ENCODE assay signal across 11 cellular contexts in genomic region chr10:112815238-112816032, GRCh38.
DNase-seq lines count a peak whose midpoint lies in the region; ATAC-seq, FAIRE-seq and TF ChIP-seq lines count a peak whose summit lies in the region.
"Had no signal": no experiment of that assay in that cellular context is flagged by ENCODE, and none has a peak within 500 bp of the region (broad histone marks: within the 10 kb centered on the region; RNA-seq: fewer than 3 reads in every experiment).

No MANE protein-coding gene starts in this region.

- H3K4me1 ChIP-seq in adipocyte (ENCODE audit: control insufficient read depth, insufficient read depth, low read length) (peaks cover 29% of the 10 kb centered on the region), kidney (ENCODE audit: control insufficient read depth in 1 of 2, insufficient read depth in 1 of 2, low read depth in 1 of 2, low read length in 2 of 2) (peaks cover 5 to 7% of the 10 kb centered on the region in 2 donors)
- H3K4me1 ChIP-seq: pancreas had no signal

- H3K9me3 Mint-ChIP-seq in activated naive CD4-positive, alpha-beta T cell treated with anti-CD3 and anti-CD28 coated beads, Interleukin-2, amount 50 U/mL, for 72 hours = no peaks in the 10 kb centered on the region
- H3K9me3 Mint-ChIP-seq in type B pancreatic cell = no peaks in the 10 kb centered on the region
- H3K9me3 Mint-ChIP-seq: activated B cell treated with CpG ODN at 0.5 μM for 24 hours; stimulated activated naive CD8-positive, alpha-beta T cell treated with anti-CD3 and anti-CD28 coated beads, Interleukin-15, Interleukin-2, amounts not matched to agents 100 ng/mL and 50 ng/mL, for 24 hours had no signal

- no peaks in the 10 kb centered on the region for H3K27me3 ChIP-seq in adipocyte (replicated peaks; ENCODE audit: control insufficient read depth, insufficient read depth, low read length)
- H3K27me3 ChIP-seq: pancreas had no signal

- H3K36me3 ChIP-seq in adipocyte (ENCODE audit: control insufficient read depth, insufficient read depth, low read length, severe bottlenecking) (no peaks in the 10 kb centered on the region), kidney (ENCODE audit: control insufficient read depth in 1 of 2, insufficient read depth in 2 of 2, low read length in 2 of 2) (no peaks in the 10 kb centered on the region)
- H3K36me3 ChIP-seq: pancreas had no signal

- intact Hi-C loops in kidney (cut with DNase I) = no loop called here

- H3K27me3 Mint-ChIP-seq in type B pancreatic cell = peaks cover 5% of the 10 kb centered on the region
- H3K27me3 Mint-ChIP-seq: activated B cell treated with CpG ODN at 0.5 μM for 24 hours; stimulated activated naive CD8-positive, alpha-beta T cell treated with anti-CD3 and anti-CD28 coated beads, Interleukin-15, Interleukin-2, amounts not matched to agents 100 ng/mL and 50 ng/mL, for 24 hours had no signal

- FAIRE-seq in kidney (lab: Jason Lieb, UNC) = no peak
- FAIRE-seq: pancreas had no signal

- H3K4me1 Mint-ChIP-seq in type B pancreatic cell (ENCODE audit: unreplicated experiment) = peaks cover 70% of the 10 kb centered on the region
- H3K4me1 Mint-ChIP-seq: activated B cell treated with CpG ODN at 0.5 μM for 24 hours had no signal

- no peak for DNase-seq in activated naive CD4-positive, alpha-beta T cell treated with anti-CD3 and anti-CD28 coated beads, Interleukin-2, amount 50 U/mL, for 72 hours (ENCODE audit: low spot score in 2 of 2)
- DNase-seq in activated naive CD4-positive, alpha-beta T cell treated with anti-CD3 and anti-CD28 coated beads, Interleukin-2, amount 50 U/mL, for 16 hours = no peak
- DNase-seq in adipocyte (ENCODE audit: low read depth) (peak; percentile 53), kidney (peak; percentile 21), type B pancreatic cell (ENCODE audit: extremely low spot score, unreplicated experiment) (no peak), inferior parietal cortex (ENCODE audit: extremely low spot score) (no peak), NCI-H2171 (lab: John Stamatoyannopoulos, UW) (no peak)
- DNase-seq: activated B cell treated with CpG ODN at 0.5 μM for 24 hours, pancreas had no signal

- H3K9ac ChIP-seq in adipocyte (ENCODE audit: low read length) (peak overlapping the region; percentile 38), kidney (ENCODE audit: low read length in 2 of 2) (no peak overlapping the region)

- H3K36me3 Mint-ChIP-seq in activated naive CD4-positive, alpha-beta T cell treated with anti-CD3 and anti-CD28 coated beads, Interleukin-2, amount 50 U/mL, for 72 hours = peaks cover 0 to 15% of the 10 kb centered on the region in 2 donors
- peaks cover 10% of the 10 kb centered on the region for H3K36me3 Mint-ChIP-seq in type B pancreatic cell

- ATAC-seq in activated naive CD4-positive, alpha-beta T cell treated with anti-CD3 and anti-CD28 coated beads, Interleukin-2, amount 50 U/mL, for 72 hours = peak in 1 of 2 donors; percentile 48
- no peak for ATAC-seq in HG03342 (IDR thresholded peaks at IDR 0.05; ENCODE audit: unreplicated experiment)

- H3K4me3 ChIP-seq in adipocyte (ENCODE audit: low read length) (peak overlapping the region; percentile 42), kidney (ENCODE audit: low read length in 2 of 2) (no peak overlapping the region)
- H3K4me3 ChIP-seq: pancreas had no signal

- peak overlapping the region; percentile 13 to 46 for H3K27ac Mint-ChIP-seq in activated naive CD4-positive, alpha-beta T cell treated with anti-CD3 and anti-CD28 coated beads, Interleukin-2, amount 50 U/mL, for 72 hours
- peak overlapping the region; percentile 88 for H3K27ac Mint-ChIP-seq in type B pancreatic cell
- H3K27ac Mint-ChIP-seq: activated B cell treated with CpG ODN at 0.5 μM for 24 hours; stimulated activated naive CD8-positive, alpha-beta T cell treated with anti-CD3 and anti-CD28 coated beads, Interleukin-15, Interleukin-2, amounts not matched to agents 100 ng/mL and 50 ng/mL, for 24 hours had no signal

- H3K27ac ChIP-seq in kidney (ENCODE audit: low read depth in 2 of 2, low read length in 2 of 2) = peak overlapping the region in 1 of 2 donors; percentile 9
- H3K27ac ChIP-seq: pancreas had no signal

- peak overlapping the region; percentile 65 for H3K4me3 Mint-ChIP-seq in type B pancreatic cell
- H3K4me3 Mint-ChIP-seq: activated B cell treated with CpG ODN at 0.5 μM for 24 hours; stimulated activated naive CD8-positive, alpha-beta T cell treated with anti-CD3 and anti-CD28 coated beads, Interleukin-15, Interleukin-2, amounts not matched to agents 100 ng/mL and 50 ng/mL, for 24 hours had no signal

- TF ChIP-seq CTCF in kidney (IDR thresholded peaks at IDR 0.05; ENCODE audit: borderline replicate concordance, extremely low read depth, insufficient read depth) (no peak), type B pancreatic cell (conservative IDR thresholded peaks at IDR 0.05) (no peak)

- H3K9me3 ChIP-seq in adipocyte (ENCODE audit: control insufficient read depth, low read length) = peaks cover 4% of the 10 kb centered on the region
- H3K9me3 ChIP-seq in kidney (ENCODE audit: control insufficient read depth in 1 of 2, low read length in 2 of 2) = no peaks in the 10 kb centered on the region
- H3K9me3 ChIP-seq: pancreas had no signal

Comparison
In these comparisons a context has a peak if more than half of its experiments do, and no peak if none do; other contexts are left out.
1. DNase-seq: peak in adipocyte (single experiment) and kidney (single experiment); none in activated naive CD4-positive, alpha-beta T cell treated with anti-CD3 and anti-CD28 coated beads, Interleukin-2, amount 50 U/mL, for 72 hours (0 of 2), activated naive CD4-positive, alpha-beta T cell treated with anti-CD3 and anti-CD28 coated beads, Interleukin-2, amount 50 U/mL, for 16 hours (single experiment), type B pancreatic cell (single experiment), inferior parietal cortex (single experiment) and NCI-H2171 (single experiment).